8 cellular contexts compared by ENCODE assay signal in the genomic region with DNA sequence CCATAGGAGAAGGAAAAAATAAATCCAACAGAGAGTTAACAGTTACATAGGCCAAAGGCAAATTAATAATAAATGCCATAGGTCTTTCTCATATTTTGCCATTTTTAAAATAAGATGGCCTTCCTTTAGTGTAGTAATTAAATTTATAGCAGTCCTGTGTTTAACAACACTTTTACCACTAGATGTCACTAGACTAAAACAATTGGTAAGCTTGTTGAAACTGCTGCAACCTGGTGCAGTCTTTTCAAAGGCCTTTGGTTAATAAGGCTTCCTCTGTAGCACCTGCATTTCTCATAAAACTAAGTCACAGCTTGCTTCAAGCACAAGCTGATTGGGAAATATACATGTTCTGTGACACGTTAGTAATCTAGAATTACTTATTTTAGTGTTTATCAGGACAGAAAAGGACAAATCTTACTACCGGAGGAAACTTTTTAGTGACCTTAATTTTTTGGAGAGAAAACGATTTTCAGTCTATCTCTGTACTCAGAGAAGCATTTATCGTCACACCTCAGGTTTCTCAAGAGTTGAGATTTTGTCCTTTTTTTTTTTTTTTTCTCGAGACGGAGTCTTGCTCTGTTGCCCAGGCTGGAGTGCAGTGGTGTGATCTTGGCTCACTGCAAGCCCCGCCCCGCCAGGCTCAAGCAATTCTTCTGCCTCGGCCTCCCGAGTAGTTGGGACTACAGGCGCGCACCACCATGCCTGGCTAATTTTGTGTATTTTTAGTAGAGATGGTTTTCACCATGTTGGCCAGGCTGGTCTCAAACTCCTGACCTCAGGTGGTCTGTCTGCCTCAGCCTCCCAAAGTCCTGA. TPM values are rescaled to one million over a fixed set of nuclear protein-coding genes. Genes with fewer than 3 reads are reported as not detected.
DNase-seq lines count a peak whose midpoint lies in the region; ATAC-seq, FAIRE-seq and TF ChIP-seq lines count a peak whose summit lies in the region.

No MANE protein-coding gene starts in this region.

- no peak for TF ChIP-seq EP300 in A549 (IDR thresholded peaks at IDR 0.05)

- CTCF ChIA-PET in A549 (lab: Yijun Ruan, JAX): interaction anchor here (0.6 to 4.8 kb wide), 51 partner anchors 9 to 378 kb away, joined by 3 to 49 read pairs (median 4); a partner anchor contains a TSS

- DNase-seq in A549 (ENCODE audit: low read depth in 1 of 2, low spot score in 1 of 2): peak; percentile 75 to 87
- DNase-seq in GM06990 (ENCODE audit: extremely low read depth, insufficient read length): peak; percentile 57
- peak; percentile 43 for DNase-seq in HS-5 (ENCODE audit: low read depth)
- DNase-seq in NCI-H748 treated with DMSO at 0.1 percent for 48 hours (lab: John Stamatoyannopoulos, UW): peak; percentile 68
- peak in 4 of 7 donors; percentile 33 to 57 (median 41) for DNase-seq in adrenal gland
- DNase-seq in left ventricle myocardium superior: no peak
- no peak for DNase-seq in sciatic nerve (ENCODE audit: low spot score)

- peak; percentile 92 for TF ChIP-seq CTCF in A549 (IDR thresholded peaks at IDR 0.05)
- TF ChIP-seq CTCF in GM06990 (IDR thresholded peaks at IDR 0.05; ENCODE audit: insufficient read depth, low read length, poor library complexity, severe bottlenecking): peak; percentile 54
- TF ChIP-seq CTCF in adrenal gland (IDR thresholded peaks at IDR 0.05): peak; percentile 78 to 96 (median 88)

- TF ChIP-seq POLR2A in A549 (IDR thresholded peaks at IDR 0.05; ENCODE audit: low read length) (no peak), adrenal gland (IDR thresholded peaks at IDR 0.05) (no peak)

- H3K4me1 ChIP-seq in A549: peaks cover 14% of the 10 kb centered on the region; the same call in 1 of the 3 replicates
- peaks cover 0 to 9% of the 10 kb centered on the region in 2 donors for H3K4me1 ChIP-seq in adrenal gland (replicated peaks in 1 of 2)

- no peak overlapping the region for H3K4me3 ChIP-seq in A549
- H3K4me3 ChIP-seq in GM06990 (replicated peaks; ENCODE audit: low read depth, low read length): no peak overlapping the region
- no peak overlapping the region for H3K4me3 ChIP-seq in adrenal gland

- peak; percentile 92 to 95 for ATAC-seq in A549
- peak; percentile 86 for ATAC-seq in left ventricle myocardium superior
- ATAC-seq in sciatic nerve: peak; percentile 87
- ATAC-seq in GM19351 (IDR thresholded peaks at IDR 0.05; ENCODE audit: unreplicated experiment): no peak

- H3K27ac ChIP-seq in A549 (peak overlapping the region; percentile 19 to 66), adrenal gland (no peak overlapping the region)

- TF ChIP-seq RAD21 in A549 (conservative IDR thresholded peaks at IDR 0.05 in 1 of 2, IDR thresholded peaks at IDR 0.05 in 1 of 2): peak; percentile 98 to 99

- POLR2A ChIA-PET in A549 (lab: Yijun Ruan, JAX): interaction anchor here (0.6 to 1.8 kb wide), 3 partner anchors 20 to 231 kb away, joined by 3 to 5 read pairs (median 4); a partner anchor contains a TSS

- WGBS in A549 (ENCODE audit: missing lambda C conversion rate): 79% methylated on average over 12 of the region's 12 CpGs
- WGBS in adrenal gland, 4 donors: 59 to 71% (median 65%) methylated on average over 12 of the region's 12 CpGs

- no peak overlapping the region for H3K4me2 ChIP-seq in A549

- FAIRE-seq in A549 (lab: Jason Lieb, UNC): peak; percentile 43

- H3K36me3 ChIP-seq in GM06990 (ENCODE audit: control insufficient read depth, insufficient read depth, low read length): peaks cover 3% of the 10 kb centered on the region; the same call in 1 of the 2 replicates
- H3K36me3 ChIP-seq in adrenal gland (replicated peaks in 1 of 2): peaks cover 0 to 5% of the 10 kb centered on the region in 2 donors

- intact Hi-C loops in adrenal gland (cut with DNase I) (loop anchor here (5.0 to 10.0 kb wide), 5 partner anchors 185 to 330 kb away; a partner anchor contains a TSS), left ventricle myocardium superior (cut with micrococcal nuclease) (loop anchor here (2.0 to 5.0 kb wide), 2 partner anchors 188 to 280 kb away; no protein-coding TSS in a partner anchor), sciatic nerve (cut with DNase I) (no loop called here)

- H3K27me3 ChIP-seq in GM06990 (replicated peaks; ENCODE audit: control insufficient read depth, insufficient read depth, low read length): no peaks in the 10 kb centered on the region
- H3K27me3 ChIP-seq in adrenal gland: no peaks in the 10 kb centered on the region

- H3K9me3 ChIP-seq in A549 (no peaks in the 10 kb centered on the region), adrenal gland (replicated peaks in 1 of 3) (no peaks in the 10 kb centered on the region)

TF ChIP-seq in A549, 52 proteins besides CTCF, POLR2A, EP300 and RAD21:
- no peak for TF ChIP-seq CBX8 (IDR thresholded peaks at IDR 0.05)
- TF ChIP-seq, protein P1, sequence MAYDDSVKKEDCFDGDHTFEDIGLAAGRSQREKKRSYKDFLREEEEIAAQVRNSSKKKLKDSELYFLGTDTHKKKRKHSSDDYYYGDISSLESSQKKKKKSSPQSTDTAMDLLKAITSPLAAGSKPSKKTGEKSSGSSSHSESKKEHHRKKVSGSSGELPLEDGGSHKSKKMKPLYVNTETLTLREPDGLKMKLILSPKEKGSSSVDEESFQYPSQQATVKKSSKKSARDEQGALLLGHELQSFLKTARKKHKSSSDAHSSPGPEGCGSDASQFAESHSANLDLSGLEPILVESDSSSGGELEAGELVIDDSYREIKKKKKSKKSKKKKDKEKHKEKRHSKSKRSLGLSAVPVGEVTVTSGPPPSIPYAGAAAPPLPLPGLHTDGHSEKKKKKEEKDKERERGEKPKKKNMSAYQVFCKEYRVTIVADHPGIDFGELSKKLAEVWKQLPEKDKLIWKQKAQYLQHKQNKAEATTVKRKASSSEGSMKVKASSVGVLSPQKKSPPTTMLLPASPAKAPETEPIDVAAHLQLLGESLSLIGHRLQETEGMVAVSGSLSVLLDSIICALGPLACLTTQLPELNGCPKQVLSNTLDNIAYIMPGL (CRISPR knock-in tag; IDR thresholded peaks at IDR 0.05; ENCODE audit: borderline replicate concordance): no peak
- TF ChIP-seq KDM5A (IDR thresholded peaks at IDR 0.05): no peak
- TF ChIP-seq, protein P2, sequence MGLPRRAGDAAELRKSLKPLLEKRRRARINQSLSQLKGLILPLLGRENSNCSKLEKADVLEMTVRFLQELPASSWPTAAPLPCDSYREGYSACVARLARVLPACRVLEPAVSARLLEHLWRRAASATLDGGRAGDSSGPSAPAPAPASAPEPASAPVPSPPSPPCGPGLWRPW (IDR thresholded peaks at IDR 0.05): no peak
- TF ChIP-seq SMC3 (IDR thresholded peaks at IDR 0.05): peak; percentile 98
- TF ChIP-seq CEBPB (IDR thresholded peaks at IDR 0.05): peak in 1 of 2 experiments; percentile 30; a peak in 1 of 4 replicates
- TF ChIP-seq EHMT2 (IDR thresholded peaks at IDR 0.05; ENCODE audit: low read depth): no peak
- no peak for TF ChIP-seq CHD4 (IDR thresholded peaks at IDR 0.05; ENCODE audit: borderline replicate concordance)

RNA-seq across cellular contexts. Expression of a gene that starts 20.0 kb away (rescaled TPM):
- polyA plus RNA-seq in A549 (2011; rRNA removed) (10.2 and 13.7 TPM in 2 replicates), A549 (2017; fragmentation: RNase III; extraction: RNeasy Plus Mini Kit Qiagen cat#74134 plus additional on column Dnase treatment) (5.1 to 7.3 TPM (median 6.2 TPM) in 3 replicates), adrenal gland (1 to 10 TPM; 3.6 to 8.5 (median 5.5) TPM)
- 15.0 and 17.7 TPM in 2 replicates for polyA plus RNA-seq in A549 (2012; cell fraction: cytosol; rRNA removed)
- polyA plus RNA-seq in A549 (2012; cell fraction: nucleus; rRNA removed): 22.1 and 29.4 TPM in 2 replicates
- polyA minus RNA-seq in A549 (2011; rRNA and poly(A)+ RNA removed): 22.4 and 30.7 TPM in 2 replicates
- total RNA-seq in adrenal gland (10 to 100 TPM in 6 of 8 donors, 1 to 10 TPM in 2; 8.5 to 30.1 (median 15.1) TPM), left ventricle myocardium superior (9.3 TPM), sciatic nerve (35.8 TPM)

RNA-seq across cellular contexts. Expression of a gene that starts 26.8 kb away (rescaled TPM):
- polyA plus RNA-seq in A549 (2011; rRNA removed) (3.9 and 9.7 TPM in 2 replicates), A549 (2017; fragmentation: RNase III; extraction: RNeasy Plus Mini Kit Qiagen cat#74134 plus additional on column Dnase treatment) (3.7 to 4.4 TPM (median 3.8 TPM) in 3 replicates), adrenal gland (10 to 100 TPM in 1 of 3 donors, 1 to 10 TPM in 2; 3.9 to 24.3 (median 8.1) TPM)
- polyA plus RNA-seq in A549 (2012; cell fraction: cytosol; rRNA removed): 0.86 and 1.1 TPM in 2 replicates
- polyA plus RNA-seq in A549 (2012; cell fraction: nucleus; rRNA removed): 0.47 and 0.86 TPM in 2 replicates
- polyA minus RNA-seq in A549 (2011; rRNA and poly(A)+ RNA removed): 3.5 and 4.5 TPM in 2 replicates
- total RNA-seq in adrenal gland (10 to 100 TPM in 7 of 8 donors, 1 to 10 TPM in 1; 6.3 to 25.3 (median 17.4) TPM), left ventricle myocardium superior (8.4 TPM), sciatic nerve (19.8 TPM)

Comparison
In these comparisons a context has a peak if more than half of its experiments do, and no peak if none do; other contexts are left out.
1. DNase-seq: peak in A549 (2 of 2), GM06990 (single experiment), HS-5 (single experiment), NCI-H748 treated with DMSO at 0.1 percent for 48 hours (single experiment) and adrenal gland (4 of 7); none in left ventricle myocardium superior (single experiment) and sciatic nerve (single experiment).
2. H3K27ac ChIP-seq: peak in A549 (2 of 2); none in adrenal gland (0 of 5).
3. Peak in every context shown above with its lines, with median percentiles within 50 percentile points of each other: CTCF ChIP-seq.